26 cellular contexts compared by ENCODE assay signal in genomic region chr10:85492684-85493083, GRCh38.
A peak's percentile ranks its signal among the peaks of the same experiment; 100 is the strongest.
DNase-seq lines count a peak whose midpoint lies in the region; ATAC-seq and TF ChIP-seq lines count a peak whose summit lies in the region.
"Had no signal": no experiment of that assay in that cellular context is flagged by ENCODE, and none has a peak within 500 bp of the region (broad histone marks: within the 10 kb centered on the region; RNA-seq: fewer than 3 reads in every experiment).

No MANE protein-coding gene starts in this region.

- no peak overlapping the region for H3K4me3 Mint-ChIP-seq in GM23338
- H3K4me3 Mint-ChIP-seq in neural crest cell: no peak overlapping the region
- no peak overlapping the region for H3K4me3 Mint-ChIP-seq in Caco-2 (ENCODE audit: unreplicated experiment)
- H3K4me3 Mint-ChIP-seq: activated naive CD4-positive, alpha-beta T cell treated with anti-CD3 and anti-CD28 coated beads, Interleukin-2, amount 10 ng/mL, durations not matched to agents 7 days and 5 days; nephron had no signal

- H3K36me3 Mint-ChIP-seq in GM23338 (ENCODE audit: low read depth): peaks cover 4% of the 10 kb centered on the region; the same call in 1 of the 3 replicates
- no peaks in the 10 kb centered on the region for H3K36me3 Mint-ChIP-seq in neural crest cell (ENCODE audit: low read depth)
- no peaks in the 10 kb centered on the region for H3K36me3 Mint-ChIP-seq in Caco-2 (ENCODE audit: insufficient read depth, unreplicated experiment)
- H3K36me3 Mint-ChIP-seq: activated naive CD4-positive, alpha-beta T cell treated with anti-CD3 and anti-CD28 coated beads, Interleukin-2, amount 10 ng/mL, durations not matched to agents 7 days and 5 days had no signal

- no peak overlapping the region for H2AFZ ChIP-seq in GM23338
- H2AFZ ChIP-seq: parathyroid adenoma had no signal

- H3K9me3 Mint-ChIP-seq in GM23338: peaks cover 75% of the 10 kb centered on the region
- H3K9me3 Mint-ChIP-seq in neural crest cell: no peaks in the 10 kb centered on the region
- H3K9me3 Mint-ChIP-seq in Caco-2 (ENCODE audit: unreplicated experiment): no peaks in the 10 kb centered on the region
- H3K9me3 Mint-ChIP-seq: activated naive CD4-positive, alpha-beta T cell treated with anti-CD3 and anti-CD28 coated beads, Interleukin-2, amount 10 ng/mL, durations not matched to agents 7 days and 5 days; nephron had no signal

- H3K27ac Mint-ChIP-seq in GM23338: no peak overlapping the region
- H3K27ac Mint-ChIP-seq in neural crest cell (ENCODE audit: unreplicated experiment): peak overlapping the region; percentile 62
- H3K27ac Mint-ChIP-seq in Caco-2 (ENCODE audit: unreplicated experiment): no peak overlapping the region
- H3K27ac Mint-ChIP-seq: activated naive CD4-positive, alpha-beta T cell treated with anti-CD3 and anti-CD28 coated beads, Interleukin-2, amount 10 ng/mL, durations not matched to agents 7 days and 5 days; nephron had no signal

- no peak overlapping the region for H3K4me3 ChIP-seq in GM23338
- H3K4me3 ChIP-seq in aorta (ENCODE audit: low read length in 2 of 2): no peak overlapping the region
- H3K4me3 ChIP-seq in Caco-2 (ENCODE audit: low read depth, low read length): no peak overlapping the region
- no peak overlapping the region for H3K4me3 ChIP-seq in SJCRH30
- H3K4me3 ChIP-seq: BLaER1, SK-N-MC, spleen, upper lobe of right lung had no signal

- H3K9me3 ChIP-seq in aorta (ENCODE audit: control insufficient read depth, low read length) (no peaks in the 10 kb centered on the region), Caco-2 (no peaks in the 10 kb centered on the region), SJCRH30 (replicated peaks) (no peaks in the 10 kb centered on the region)
- H3K9me3 ChIP-seq: BLaER1, spleen, upper lobe of right lung had no signal

- no peak overlapping the region for H3K4me2 ChIP-seq in GM23338
- H3K4me2 ChIP-seq: BLaER1 had no signal

- H3K36me3 ChIP-seq in GM23338 (ENCODE audit: insufficient read depth): no peaks in the 10 kb centered on the region; the same call in 1 of the 2 replicates
- no peaks in the 10 kb centered on the region for H3K36me3 ChIP-seq in aorta (ENCODE audit: control insufficient read depth in 1 of 2, insufficient read depth in 2 of 2, low read length in 1 of 2)
- H3K36me3 ChIP-seq in Caco-2 (ENCODE audit: control insufficient read depth, insufficient read depth, low read length): no peaks in the 10 kb centered on the region
- no peaks in the 10 kb centered on the region for H3K36me3 ChIP-seq in SJCRH30
- H3K36me3 ChIP-seq: BLaER1, spleen, upper lobe of right lung had no signal

- H3K27me3 Mint-ChIP-seq in GM23338 (ENCODE audit: insufficient read depth, low read depth, poor library complexity): peaks cover 23% of the 10 kb centered on the region
- no peaks in the 10 kb centered on the region for H3K27me3 Mint-ChIP-seq in neural crest cell (ENCODE audit: low read depth)
- H3K27me3 Mint-ChIP-seq in Caco-2 (ENCODE audit: insufficient read depth, unreplicated experiment): peaks cover 6% of the 10 kb centered on the region

- no peaks in the 10 kb centered on the region for H3K79me2 ChIP-seq in GM23338 (replicated peaks; ENCODE audit: insufficient read depth)
- H3K79me2 ChIP-seq: parathyroid adenoma had no signal

- WGBS in aorta, 2 donors: 12 to 23% methylated on average over 3 of the region's 3 CpGs

- H3K27me3 ChIP-seq in GM23338 (ENCODE audit: insufficient read depth) (peaks cover 6% of the 10 kb centered on the region; the same call in 1 of the 2 replicates), aorta (ENCODE audit: control insufficient read depth in 1 of 2, insufficient read depth in 2 of 2, low read length in 1 of 2) (no peaks in the 10 kb centered on the region), Caco-2 (replicated peaks; ENCODE audit: control insufficient read depth, insufficient read depth, low read length) (no peaks in the 10 kb centered on the region), SJCRH30 (no peaks in the 10 kb centered on the region)
- H3K27me3 ChIP-seq: BLaER1, foreskin keratinocyte, spleen, upper lobe of right lung had no signal

- POLR2A ChIA-PET in Caco-2 (lab: Charles Lee): no interaction called here

- CTCF ChIA-PET in Caco-2 (lab: Charles Lee): no interaction called here

- peak; percentile 46 for DNase-seq in GM23338 (ENCODE audit: low spot score)
- peak; percentile 3 for DNase-seq in NCI-H69 (lab: John Stamatoyannopoulos, UW)
- DNase-seq in globus pallidus (ENCODE audit: low spot score): peak; percentile 23
- no peak for DNase-seq in neural crest cell (ENCODE audit: low read depth, low spot score)
- no peak for DNase-seq in aorta
- no peak for DNase-seq in Caco-2
- no peak for DNase-seq in SJCRH30
- no peak for DNase-seq in central memory CD4-positive, alpha-beta T cell
- DNase-seq: ACHN; activated CD4-positive, alpha-beta T cell treated with anti-CD3 and anti-CD28 coated beads, Interleukin-2, amount 50 U/mL, for 48 hours; activated naive CD4-positive, alpha-beta T cell treated with anti-CD3 and anti-CD28 coated beads, Interleukin-2, amount 10 ng/mL, durations not matched to agents 7 days and 5 days; amniotic stem cell; DMS53; effector memory CD4-positive, alpha-beta T cell; foreskin keratinocyte; GDM1; left ventricle myocardium superior; NCI-H1694 treated with DMSO at 0.1 percent for 48 hours; NCI-H526; right cardiac atrium; spleen; upper lobe of right lung had no signal

- H3K4me1 ChIP-seq in GM23338 (ENCODE audit: insufficient read depth): peaks cover 12% of the 10 kb centered on the region
- H3K4me1 ChIP-seq in aorta (ENCODE audit: control insufficient read depth in 1 of 2, insufficient read depth in 2 of 2, low read length in 2 of 2): no peaks in the 10 kb centered on the region
- H3K4me1 ChIP-seq in Caco-2: no peaks in the 10 kb centered on the region
- H3K4me1 ChIP-seq in SJCRH30: no peaks in the 10 kb centered on the region
- H3K4me1 ChIP-seq: foreskin keratinocyte, parathyroid adenoma, spleen, upper lobe of right lung had no signal

- H3F3A ChIP-seq in GM23338 (replicated peaks; ENCODE audit: low read depth): no peaks in the 10 kb centered on the region

- BruUV-seq in Caco-2 (replicated peaks; lab: Mats Ljungman, UMichigan): no TSS peak

- no peaks in the 10 kb centered on the region for H3K9me2 ChIP-seq in GM23338 (ENCODE audit: insufficient read depth)

- intact Hi-C loops in aorta (cut with DNase I) (no loop called here), Caco-2 (cut with micrococcal nuclease; ENCODE audit: unreplicated experiment) (no loop called here)

- peaks cover 8% of the 10 kb centered on the region; the same call in 2 of the 3 replicates for H3K4me1 Mint-ChIP-seq in GM23338
- H3K4me1 Mint-ChIP-seq in neural crest cell: peaks cover 16% of the 10 kb centered on the region
- no peaks in the 10 kb centered on the region for H3K4me1 Mint-ChIP-seq in Caco-2 (ENCODE audit: low read depth, unreplicated experiment)
- H3K4me1 Mint-ChIP-seq: activated naive CD4-positive, alpha-beta T cell treated with anti-CD3 and anti-CD28 coated beads, Interleukin-2, amount 10 ng/mL, durations not matched to agents 7 days and 5 days; nephron had no signal

- H3K27ac ChIP-seq in GM23338 (ENCODE audit: low read depth): no peak overlapping the region
- H3K27ac ChIP-seq in aorta (ENCODE audit: low read depth in 1 of 2, low read length in 2 of 2): no peak overlapping the region
- H3K27ac ChIP-seq in SJCRH30: no peak overlapping the region
- H3K27ac ChIP-seq: BLaER1, foreskin keratinocyte, parathyroid adenoma, SK-N-MC, spleen, upper lobe of right lung had no signal

- TF ChIP-seq CTCF in GM23338 (conservative IDR thresholded peaks at IDR 0.05; ENCODE audit: low read depth in 2 of 2) (no peak), neural crest cell (conservative IDR thresholded peaks at IDR 0.05) (no peak), Caco-2 (IDR thresholded peaks at IDR 0.05; ENCODE audit: insufficient read depth in 1 of 2, low read depth in 1 of 2, low read length in 1 of 2, severe bottlenecking in 1 of 2, unreplicated experiment in 1 of 2) (no peak)

- ATAC-seq in GM23338 (peak; percentile 98), aorta (ENCODE audit: low FRiP score) (no peak)
- ATAC-seq: foreskin keratinocyte, left ventricle myocardium superior, right cardiac atrium, upper lobe of right lung had no signal

- no peaks in the 10 kb centered on the region for H4K20me1 ChIP-seq in GM23338 (replicated peaks; ENCODE audit: insufficient read depth)
- H4K20me1 ChIP-seq: BLaER1 had no signal

TF ChIP-seq in GM23338, 12 proteins besides CTCF, POLR2A, EP300 and RAD21 (continues in another document):
- no peak for TF ChIP-seq CREB1 (CRISPR knock-in tag; IDR thresholded peaks at IDR 0.05; ENCODE audit: low read depth)

Comparison
In these comparisons a context has a peak if more than half of its experiments do, and no peak if none do; other contexts are left out.
1. DNase-seq: peak in GM23338 (single experiment), NCI-H69 (single experiment) and globus pallidus (single experiment); none in neural crest cell (single experiment), aorta (0 of 2), Caco-2 (0 of 2), SJCRH30 (0 of 2) and central memory CD4-positive, alpha-beta T cell (single experiment).